Comparison of ENCODE assay signal across 8 cellular contexts in genomic region chr4:9898596-9899345, GRCh38.
DNase-seq lines count a peak whose midpoint lies in the region; ATAC-seq and TF ChIP-seq lines count a peak whose summit lies in the region.

No MANE protein-coding gene starts in this region.

- DNase-seq in ELF-1 (ENCODE audit: low read depth, low spot score): peak; percentile 84
- DNase-seq in LNCaP clone FGC (ENCODE audit: low read depth): peak; percentile 39
- peak; percentile 79 for DNase-seq in epithelial cell of esophagus (ENCODE audit: low read depth)
- peak; percentile 35 for DNase-seq in mucosa of gallbladder (ENCODE audit: low spot score)
- no peak for DNase-seq in NCI-H2029 treated with DMSO at 0.1 percent for 48 hours (lab: John Stamatoyannopoulos, UW)

- TF ChIP-seq CTCF in LNCaP clone FGC (IDR thresholded peaks at IDR 0.05; ENCODE audit: control insufficient read depth, extremely low read depth, insufficient read depth): peak; percentile 83
- TF ChIP-seq CTCF in epithelial cell of esophagus (IDR thresholded peaks at IDR 0.05; ENCODE audit: insufficient read depth, low read depth, low read length, missing control alignments): peak; percentile 60

- ATAC-seq in GM18498 (IDR thresholded peaks at IDR 0.05; ENCODE audit: unreplicated experiment) (no peak), HG02610 (IDR thresholded peaks at IDR 0.05; ENCODE audit: unreplicated experiment) (no peak), GM19324 (IDR thresholded peaks at IDR 0.05; ENCODE audit: low FRiP score, unreplicated experiment) (no peak)

- H3K4me3 ChIP-seq in LNCaP clone FGC (ENCODE audit: low read depth, low read length): no peak overlapping the region
- H3K4me3 ChIP-seq in epithelial cell of esophagus (ENCODE audit: low read length): no peak overlapping the region
